ENCODE assay signal across 32 cellular contexts in the genomic region with DNA sequence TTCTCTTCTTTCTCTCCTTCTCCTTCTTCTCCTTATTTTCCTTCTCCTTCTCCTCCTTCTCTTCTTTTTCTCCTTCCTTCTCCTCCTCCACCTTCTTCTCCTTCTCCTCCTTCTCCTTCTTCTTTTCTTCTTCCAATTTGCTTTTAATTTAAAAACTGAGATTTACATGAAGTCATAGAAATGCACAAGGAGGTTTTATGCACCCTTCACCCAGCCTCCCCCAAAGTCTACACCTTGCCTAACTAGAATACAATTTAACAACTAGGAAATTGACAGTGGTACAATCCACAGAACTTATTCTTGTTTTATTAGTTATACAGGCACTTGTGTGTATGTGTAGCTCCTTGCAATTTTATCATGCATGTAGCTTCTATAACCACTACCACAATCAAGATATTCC.
"Had no signal": no experiment of that assay in that cellular context is flagged by ENCODE, and none has a peak within 500 bp of the region (broad histone marks: within the 10 kb centered on the region; RNA-seq: fewer than 3 reads in every experiment).

No MANE protein-coding gene starts in this region.

- H3K36me3 ChIP-seq: MG63 had no signal

- H3K27me3 ChIP-seq: MG63 had no signal

- DNase-seq: Karpas-422, Kasumi-1, MG63, MM.1S, MV-4-11, NCI-H1048, NCI-H1092, NCI-H1092 treated with DMSO at 0.1 percent for 48 hours, NCI-H1105, NCI-H1105 treated with DMSO at 0.1 percent for 48 hours, NCI-H1417 treated with DMSO at 0.1 percent for 48 hours, NCI-H1436, NCI-H1436 treated with DMSO at 0.1 percent for 48 hours, NCI-H1694, NCI-H1694 treated with DMSO at 0.1 percent for 48 hours, NCI-H187, NCI-H187 treated with DMSO at 0.1 percent for 48 hours, NCI-H1930, NCI-H2029, NCI-H2029 treated with DMSO at 0.1 percent for 48 hours, NCI-H2107, NCI-H2171, NCI-H2171 treated with DMSO at 0.1 percent for 48 hours, NCI-H2227 treated with DMSO at 0.1 percent for 48 hours, NCI-H226, NCI-H345, NCI-H446, NCI-H446 treated with DMSO at 0.1 percent for 48 hours, NCI-H510A, NCI-H510A treated with DMSO at 0.1 percent for 48 hours, NCI-H524, NCI-H524 treated with DMSO at 0.1 percent for 48 hours had no signal

- H3K4me3 ChIP-seq: MG63 had no signal

- H3K9me3 ChIP-seq: MG63 had no signal
